17 cellular contexts compared by ENCODE assay signal in the genomic region with DNA sequence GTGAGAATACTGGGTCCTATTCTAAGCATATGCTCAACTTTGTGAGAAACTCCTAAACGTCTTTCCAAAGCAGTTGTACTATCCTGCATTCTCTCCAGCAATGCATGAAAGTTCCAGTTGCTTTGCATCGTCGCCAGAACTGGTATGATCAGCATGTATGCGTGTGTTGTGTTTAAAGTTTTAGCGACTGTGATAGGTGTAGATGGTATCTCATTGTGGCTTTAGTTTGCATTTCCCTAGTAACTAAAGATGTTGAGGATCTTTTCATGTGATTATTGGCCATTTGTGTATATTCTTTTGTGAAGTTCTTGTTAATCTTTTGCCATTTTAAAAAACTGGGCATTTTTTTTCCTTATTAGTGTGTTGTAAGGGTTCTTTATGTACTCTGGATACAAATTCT.
DNase-seq lines count a peak whose midpoint lies in the region; ATAC-seq, FAIRE-seq and TF ChIP-seq lines count a peak whose summit lies in the region.
"Had no signal": no experiment of that assay in that cellular context is flagged by ENCODE, and none has a peak within 500 bp of the region (broad histone marks: within the 10 kb centered on the region; RNA-seq: fewer than 3 reads in every experiment).

No MANE protein-coding gene starts in this region.

- H4K20me1 ChIP-seq in H9 (ENCODE audit: control insufficient read depth, insufficient read depth, insufficient read length) (no peaks in the 10 kb centered on the region), endothelial cell of umbilical vein (replicated peaks; ENCODE audit: control insufficient read depth, extremely low read depth, insufficient read depth, low read length) (no peaks in the 10 kb centered on the region)
- H4K20me1 ChIP-seq: BLaER1 treated with 17β-estradiol and CSF1 and Interleukin-3, amounts not matched to agents 10 nM and 100 nM had no signal

- no CpG with 5 or more reads among the region's 5 CpGs for WGBS in H9 (ENCODE audit: extremely low coverage, insufficient read length, low lambda C conversion rate)
- WGBS in trophoblast cell (ENCODE audit: extremely low coverage, insufficient coverage, insufficient read length), result no CpG with 5 or more reads among the region's 5 CpGs

- no peak overlapping the region for H3K27ac Mint-ChIP-seq in H9
- H3K27ac Mint-ChIP-seq: CD4-positive, CD25-positive, alpha-beta regulatory T cell; HFFc6 had no signal

- peaks cover 11 to 12% of the 10 kb centered on the region in 2 experiments for H3K4me1 Mint-ChIP-seq in H9
- H3K4me1 Mint-ChIP-seq: CD4-positive, CD25-positive, alpha-beta regulatory T cell had no signal

- TF ChIP-seq CTCF in H9 (conservative IDR thresholded peaks at IDR 0.05) (no peak), Panc1 (IDR thresholded peaks at IDR 0.05) (no peak), endothelial cell of umbilical vein (IDR thresholded peaks at IDR 0.05; ENCODE audit: extremely low read depth in 1 of 2, insufficient read depth in 1 of 2, low read depth in 1 of 2, low read length in 2 of 2) (no peak)

- H3K9me1 ChIP-seq in endothelial cell of umbilical vein (replicated peaks; ENCODE audit: control insufficient read depth, extremely low read depth, insufficient read depth, low read length), result no peaks in the 10 kb centered on the region

- BruUV-seq in Panc1 (replicated peaks; lab: Mats Ljungman, UMichigan) (no TSS peak), endothelial cell of umbilical vein (replicated peaks; lab: Mats Ljungman, UMichigan) (no TSS peak)

- H2AFZ ChIP-seq in H9 (ENCODE audit: low read length) (peak overlapping the region; percentile 36), endothelial cell of umbilical vein (ENCODE audit: low read depth, low read length) (peak overlapping the region; percentile 61), trophoblast cell (ENCODE audit: insufficient read depth, low read length, poor library complexity) (no peak overlapping the region)
- H2AFZ ChIP-seq: GM23248 had no signal

- no peak overlapping the region for H3K4ac ChIP-seq in H9 (ENCODE audit: low read depth, low read length)
- H3K4ac ChIP-seq in trophoblast cell (ENCODE audit: low read depth, low read length), result no peak overlapping the region

- no peaks in the 10 kb centered on the region for H3K27me3 ChIP-seq in H9 (ENCODE audit: insufficient read depth, low read length)
- H3K27me3 ChIP-seq in Panc1 (ENCODE audit: control insufficient read depth, insufficient read depth, low read length), result 0 out of 2 replicates have a peak, but pooled peaks cover 2% of the 10 kb centered on the region
- no peaks in the 10 kb centered on the region for H3K27me3 ChIP-seq in endothelial cell of umbilical vein (ENCODE audit: control insufficient read depth in 2 of 2, insufficient read depth in 2 of 2, low read length in 2 of 2)
- H3K27me3 ChIP-seq in trophoblast cell (ENCODE audit: insufficient read depth, low read length), result no peaks in the 10 kb centered on the region
- H3K27me3 ChIP-seq: BLaER1 treated with 17β-estradiol and CSF1 and Interleukin-3, amounts not matched to agents 10 nM and 100 nM had no signal

- dilution Hi-C loops in endothelial cell of umbilical vein (cut with MboI; ENCODE audit: extremely low pct_ligation_motif_present, low sequenced_read_pairs), result no loop called here

- peaks cover 0 to 4% (median 0%) of the 10 kb centered on the region in 3 experiments; a peak in 2 of 7 replicates for H3K36me3 Mint-ChIP-seq in H9 (ENCODE audit: insufficient read depth in 1 of 3, low read depth in 3 of 3)
- H3K36me3 Mint-ChIP-seq: CD4-positive, CD25-positive, alpha-beta regulatory T cell had no signal

- no peak overlapping the region for H3K4me3 Mint-ChIP-seq in H9
- H3K4me3 Mint-ChIP-seq: CD4-positive, CD25-positive, alpha-beta regulatory T cell; HFFc6 had no signal

- no peak overlapping the region for H3K14ac ChIP-seq in H9 (ENCODE audit: insufficient read depth, low read length)
- H3K14ac ChIP-seq in trophoblast cell (ENCODE audit: low read length), result no peak overlapping the region

- H2BK5ac ChIP-seq in H9 (ENCODE audit: insufficient read length, low read length) (no peak overlapping the region), trophoblast cell (ENCODE audit: low read depth, low read length, poor library complexity) (no peak overlapping the region)

- H2BK15ac ChIP-seq in H9 (ENCODE audit: low read depth, low read length), result no peak overlapping the region

- H3K27ac ChIP-seq in H9 (ENCODE audit: insufficient read length, low read depth, low read length), result no peak overlapping the region
- H3K27ac ChIP-seq in Panc1 (ENCODE audit: low read length), result no peak overlapping the region
- H3K27ac ChIP-seq in endothelial cell of umbilical vein (ENCODE audit: insufficient read depth, low read depth, low read length), result no peak overlapping the region
- no peak overlapping the region for H3K27ac ChIP-seq in trophoblast cell (ENCODE audit: low read depth, low read length)
- H3K27ac ChIP-seq: BLaER1 treated with 17β-estradiol and CSF1 and Interleukin-3, amounts not matched to agents 10 nM and 100 nM; GM23248 had no signal

- H2BK12ac ChIP-seq in H9 (ENCODE audit: insufficient read length, low read depth, low read length) (no peak overlapping the region), trophoblast cell (ENCODE audit: low read length) (no peak overlapping the region)

- no peak for FAIRE-seq in endothelial cell of umbilical vein (lab: Jason Lieb, UNC)
- FAIRE-seq: HepG2, HTR-8/SVneo had no signal

- H3T11ph ChIP-seq in H9 (ENCODE audit: low read length), result no peak overlapping the region

- H4K5ac ChIP-seq in H9 (ENCODE audit: insufficient read length, low read depth, low read length), result no peak overlapping the region

- H2BK120ac ChIP-seq in H9 (ENCODE audit: low read depth, low read length, poor library complexity, severe bottlenecking) (no peak overlapping the region), trophoblast cell (ENCODE audit: insufficient read depth, low read length, poor library complexity) (no peak overlapping the region)

- no peak overlapping the region for H4K8ac ChIP-seq in H9 (replicated peaks; ENCODE audit: insufficient read length, low read depth, low read length)
- no peak overlapping the region for H4K8ac ChIP-seq in trophoblast cell (ENCODE audit: low read depth, low read length)

- peaks cover 2% of the 10 kb centered on the region; the same call in 1 of the 2 replicates for H3K4me1 ChIP-seq in H9 (ENCODE audit: insufficient read depth, low read length)
- no peaks in the 10 kb centered on the region for H3K4me1 ChIP-seq in Panc1 (ENCODE audit: control insufficient read depth, insufficient read depth, low read length)
- no peaks in the 10 kb centered on the region for H3K4me1 ChIP-seq in endothelial cell of umbilical vein (ENCODE audit: control insufficient read depth, extremely low read depth, insufficient read depth, low read length)
- H3K4me1 ChIP-seq in trophoblast cell (ENCODE audit: control insufficient read depth in 1 of 2, insufficient read depth in 2 of 2, low read length in 2 of 2), result no peaks in the 10 kb centered on the region
- H3K4me1 ChIP-seq: BLaER1 treated with 17β-estradiol and CSF1 and Interleukin-3, amounts not matched to agents 10 nM and 100 nM had no signal

- ATAC-seq in Panc1 (peak; percentile 68), GM21360 (IDR thresholded peaks at IDR 0.05; ENCODE audit: unreplicated experiment) (no peak)
- ATAC-seq: HepG2 had no signal

- no peak overlapping the region for H4K12ac ChIP-seq in trophoblast cell (ENCODE audit: low read depth, low read length)

- POLR2A ChIA-PET in Panc1 (lab: Charles Lee), result no interaction called here
- POLR2A ChIA-PET in endothelial cell of umbilical vein (lab: Charles Lee), result no interaction called here

- H2AK5ac ChIP-seq in H9 (ENCODE audit: insufficient read length, low read length), result no peak overlapping the region
- no peak overlapping the region for H2AK5ac ChIP-seq in trophoblast cell (ENCODE audit: low read length)

- no peak overlapping the region for H3K23ac ChIP-seq in H9 (ENCODE audit: insufficient read length, low read depth, low read length)
- no peak overlapping the region for H3K23ac ChIP-seq in trophoblast cell (ENCODE audit: low read length)

- DNase-seq in H9 (no peak), Panc1 (ENCODE audit: low read depth, low spot score) (no peak), endothelial cell of umbilical vein (ENCODE audit: low read depth, low spot score) (no peak), trophoblast cell (peak; percentile 21 to 62), SIG-M5 (lab: John Stamatoyannopoulos, UW) (no peak), hypothalamus (lab: John Stamatoyannopoulos, UW) (no peak)
- DNase-seq: 8988T; AML-193; CD4-positive, CD25-positive, alpha-beta regulatory T cell; DMS53; GM23248; HCEC 1CT; HFFc6 had no signal

- CTCF ChIA-PET in Panc1 (lab: Charles Lee), result no interaction called here
- CTCF ChIA-PET in endothelial cell of umbilical vein (lab: Charles Lee), result no interaction called here

- H3K18ac ChIP-seq in H9 (ENCODE audit: insufficient read length, low read depth, low read length) (no peak overlapping the region), trophoblast cell (ENCODE audit: low read length) (no peak overlapping the region)

- no peak overlapping the region for H3K4me3 ChIP-seq in Panc1 (ENCODE audit: low read depth in 2 of 2, low read length in 2 of 2)
- no peak overlapping the region for H3K4me3 ChIP-seq in endothelial cell of umbilical vein (replicated peaks in 1 of 3; ENCODE audit: insufficient read depth in 1 of 3, low read depth in 1 of 3, low read length in 3 of 3)
- no peak overlapping the region for H3K4me3 ChIP-seq in trophoblast cell (ENCODE audit: low read depth, low read length)
- H3K4me3 ChIP-seq: BLaER1 treated with 17β-estradiol and CSF1 and Interleukin-3, amounts not matched to agents 10 nM and 100 nM; GM23248 had no signal

- H3K9me3 Mint-ChIP-seq in H9, result no peaks in the 10 kb centered on the region; a peak in 1 of 5 replicates
- H3K9me3 Mint-ChIP-seq: HFFc6 had no signal

- H4K91ac ChIP-seq in H9 (ENCODE audit: insufficient read length, low read depth, low read length) (no peak overlapping the region), trophoblast cell (ENCODE audit: low read depth, low read length) (no peak overlapping the region)

- H3K36me3 ChIP-seq in Panc1 (ENCODE audit: control insufficient read depth, insufficient read depth, low read length), result no peaks in the 10 kb centered on the region
- no peaks in the 10 kb centered on the region for H3K36me3 ChIP-seq in endothelial cell of umbilical vein (ENCODE audit: control insufficient read depth in 2 of 2, extremely low read depth in 1 of 2, insufficient read depth in 2 of 2, low read length in 2 of 2)
- no peaks in the 10 kb centered on the region for H3K36me3 ChIP-seq in trophoblast cell (ENCODE audit: control insufficient read depth in 1 of 2, insufficient read depth in 2 of 2, low read length in 2 of 2)
- H3K36me3 ChIP-seq: BLaER1 treated with 17β-estradiol and CSF1 and Interleukin-3, amounts not matched to agents 10 nM and 100 nM had no signal

- H3K9me3 ChIP-seq in H9 (ENCODE audit: control insufficient read depth, low read depth, low read length) (no peaks in the 10 kb centered on the region), Panc1 (ENCODE audit: control insufficient read depth, insufficient read depth, low read depth, low read length) (no peaks in the 10 kb centered on the region), endothelial cell of umbilical vein (replicated peaks; ENCODE audit: control insufficient read depth, insufficient read depth, low read length) (no peaks in the 10 kb centered on the region), trophoblast cell (ENCODE audit: insufficient read depth, low read depth, low read length) (no peaks in the 10 kb centered on the region)
- H3K9me3 ChIP-seq: BLaER1 treated with 17β-estradiol and CSF1 and Interleukin-3, amounts not matched to agents 10 nM and 100 nM had no signal

- no peak for TF ChIP-seq POLR2A in endothelial cell of umbilical vein (IDR thresholded peaks at IDR 0.05; ENCODE audit: low read depth, low read length)

- H2BK20ac ChIP-seq in H9 (ENCODE audit: low read depth, low read length, poor library complexity, severe bottlenecking), result no peak overlapping the region

- intact Hi-C loops in Panc1 (cut with micrococcal nuclease; ENCODE audit: unreplicated experiment), result no loop called here
- intact Hi-C loops in endothelial cell of umbilical vein (cut with micrococcal nuclease), result no loop called here

- H3K4me2 ChIP-seq in H9 (ENCODE audit: insufficient read depth, insufficient read length, low read length) (no peak overlapping the region), endothelial cell of umbilical vein (ENCODE audit: insufficient read depth, low read length) (no peak overlapping the region), trophoblast cell (ENCODE audit: low read length) (no peak overlapping the region)
- H3K4me2 ChIP-seq: BLaER1 treated with 17β-estradiol and CSF1 and Interleukin-3, amounts not matched to agents 10 nM and 100 nM had no signal

- in situ Hi-C loops in Panc1 (cut with HindIII; ENCODE audit: low pct_unique_long_range_greater_than_20kb, low sequenced_read_pairs), result no loop called here

- no peaks in the 10 kb centered on the region for H3K79me2 ChIP-seq in H9 (ENCODE audit: insufficient read depth, low read length)
- H3K79me2 ChIP-seq in endothelial cell of umbilical vein (ENCODE audit: control insufficient read depth, insufficient read depth, low read length), result no peaks in the 10 kb centered on the region
- no peaks in the 10 kb centered on the region for H3K79me2 ChIP-seq in trophoblast cell (ENCODE audit: control insufficient read depth, insufficient read depth, low read length, poor library complexity)

- H3K79me1 ChIP-seq in H9 (ENCODE audit: insufficient read depth, low read depth, low read length, poor library complexity, severe bottlenecking) (no peaks in the 10 kb centered on the region), trophoblast cell (ENCODE audit: low read length) (no peaks in the 10 kb centered on the region)

- H3K23me2 ChIP-seq in H9 (ENCODE audit: insufficient read length, low read depth, low read length, poor library complexity, severe bottlenecking), result no peaks in the 10 kb centered on the region

- no peak overlapping the region for H3K9ac ChIP-seq in H9 (ENCODE audit: extremely low read depth, insufficient read length, low read length)
- no peak overlapping the region for H3K9ac ChIP-seq in endothelial cell of umbilical vein (replicated peaks; ENCODE audit: extremely low read depth, insufficient read depth, low read length)
- H3K9ac ChIP-seq in trophoblast cell (ENCODE audit: low read length), result no peak overlapping the region
- H3K9ac ChIP-seq: BLaER1 treated with 17β-estradiol and CSF1 and Interleukin-3, amounts not matched to agents 10 nM and 100 nM; GM23248 had no signal

- no peak overlapping the region for H3K56ac ChIP-seq in H9 (ENCODE audit: insufficient read length, low read depth, low read length)

- H3K27me3 Mint-ChIP-seq in H9 (ENCODE audit: low read depth), result no peaks in the 10 kb centered on the region
- H3K27me3 Mint-ChIP-seq: CD4-positive, CD25-positive, alpha-beta regulatory T cell had no signal

Comparison
In these comparisons a context has a peak if more than half of its experiments do, and no peak if none do; other contexts are left out.
1. DNase-seq: peak in trophoblast cell (2 of 2); none in H9 (single experiment), Panc1 (single experiment), endothelial cell of umbilical vein (single experiment), SIG-M5 (single experiment) and hypothalamus (0 of 51).